In the genomic region with DNA sequence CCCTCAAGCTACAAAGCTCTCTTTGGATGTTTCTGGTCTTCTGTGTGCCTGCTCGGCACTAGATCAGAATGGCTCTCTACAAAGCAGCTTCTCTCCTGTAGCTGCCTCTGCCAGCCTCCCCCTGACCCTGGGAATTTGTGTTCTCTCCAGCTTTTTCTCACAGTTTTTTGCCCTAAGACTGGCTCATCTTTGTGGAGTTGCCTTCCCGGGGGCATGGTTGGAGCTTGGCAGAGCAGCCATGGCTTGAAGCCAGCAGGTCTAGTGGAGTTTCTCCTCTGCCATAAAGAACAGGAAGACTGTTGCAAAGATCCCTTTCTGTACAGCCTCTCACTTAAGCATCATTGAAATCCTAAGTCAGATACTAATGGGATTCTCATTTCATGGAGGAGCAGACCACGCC, we compare ENCODE assay signal across 13 cellular contexts.
DNase-seq lines count a peak whose midpoint lies in the region; ATAC-seq and TF ChIP-seq lines count a peak whose summit lies in the region.
"Had no signal": no experiment of that assay in that cellular context is flagged by ENCODE, and none has a peak within 500 bp of the region (broad histone marks: within the 10 kb centered on the region; RNA-seq: fewer than 3 reads in every experiment).

No MANE protein-coding gene starts in this region.

- 0 out of 2 replicates have a peak overlapping the region, but pooled peaks have one; percentile 17 for H4K91ac ChIP-seq in IMR-90 (ENCODE audit: insufficient read depth, low read depth, low read length)

- TF ChIP-seq EP300 in SK-N-SH (IDR thresholded peaks at IDR 0.05; ENCODE audit: borderline replicate concordance in 1 of 2, low read depth in 1 of 2, low read length in 1 of 2): no peak

- H2AK5ac ChIP-seq in IMR-90 (ENCODE audit: low read depth, low read length): peak overlapping the region; percentile 35

- no peaks in the 10 kb centered on the region for H3K79me1 ChIP-seq in IMR-90 (ENCODE audit: low read depth in 1 of 2, low read length in 2 of 2)

- no peak overlapping the region for H3K4me3 Mint-ChIP-seq in osteocyte (ENCODE audit: unreplicated experiment)
- H3K4me3 Mint-ChIP-seq in stimulated activated effector memory CD8-positive, alpha-beta T cell treated with anti-CD3 and anti-CD28 coated beads, Interleukin-12 subunit alpha, Interleukin-12 subunit beta, amount 100 ng/mL, for 72 hours: no peak overlapping the region
- H3K4me3 Mint-ChIP-seq: CD4-positive, alpha-beta T cell had no signal

- no peak overlapping the region for H3K18ac ChIP-seq in IMR-90 (ENCODE audit: low read depth, low read length)

- no peak for TF ChIP-seq POLR2A in IMR-90 (IDR thresholded peaks at IDR 0.05; ENCODE audit: low read depth, low read length)

- DNase-seq in NCI-H1092 treated with DMSO at 0.1 percent for 48 hours (lab: John Stamatoyannopoulos, UW) (peak; percentile 23), NCI-H1092 (lab: John Stamatoyannopoulos, UW) (no peak), IMR-90 (no peak), SK-N-SH (no peak), osteocyte (ENCODE audit: extremely low spot score, unreplicated experiment) (peak; percentile 46), NOMO-1 treated with DMSO at 0.1 percent for 48 hours (lab: John Stamatoyannopoulos, UW; ENCODE audit: unreplicated experiment) (no peak), ascending aorta (ENCODE audit: low spot score in 2 of 2) (no peak)
- DNase-seq in stimulated activated effector memory CD8-positive, alpha-beta T cell treated with anti-CD3 and anti-CD28 coated beads, Interleukin-12 subunit alpha, Interleukin-12 subunit beta, amount 100 ng/mL, for 72 hours (ENCODE audit: low spot score in 2 of 2): no peak
- DNase-seq: 8988T; CD4-positive, alpha-beta T cell; NCI-H1694 treated with DMSO at 0.1 percent for 48 hours; NCI-H774 had no signal

- WGBS in IMR-90 (ENCODE audit: extremely low coverage in 2 of 2, insufficient read length in 1 of 2), 2 experiments: no CpG with 5 or more reads among the region's 3 CpGs
- 34% methylated on average over 3 of the region's 3 CpGs for WGBS in SK-N-SH (ENCODE audit: low lambda C conversion rate)

- in situ Hi-C loops in IMR-90 (cut with MboI; ENCODE audit: low sequenced_read_pairs): no loop called here

- H3K36me3 Mint-ChIP-seq in osteocyte (ENCODE audit: unreplicated experiment): no peaks in the 10 kb centered on the region
- no peaks in the 10 kb centered on the region for H3K36me3 Mint-ChIP-seq in stimulated activated effector memory CD8-positive, alpha-beta T cell treated with anti-CD3 and anti-CD28 coated beads, Interleukin-12 subunit alpha, Interleukin-12 subunit beta, amount 100 ng/mL, for 72 hours

- H3K9me3 ChIP-seq in IMR-90 (ENCODE audit: control insufficient read depth, insufficient read depth, low read length) (no peaks in the 10 kb centered on the region), SK-N-SH (no peaks in the 10 kb centered on the region), ascending aorta (no peaks in the 10 kb centered on the region)

- ATAC-seq in IMR-90 (ENCODE audit: low read depth): no peak
- no peak for ATAC-seq in stimulated activated effector memory CD8-positive, alpha-beta T cell treated with anti-CD3 and anti-CD28 coated beads, Interleukin-12 subunit alpha, Interleukin-12 subunit beta, amount 100 ng/mL, for 72 hours

- no TSS peak for BruUV-seq in IMR-90 (replicated peaks; lab: Mats Ljungman, UMichigan)

- POLR2A ChIA-PET in IMR-90 (lab: Charles Lee; ENCODE audit: unreplicated experiment): no interaction called here
- POLR2A ChIA-PET in SK-N-SH (lab: Yijun Ruan, JAX): no interaction called here

- no peak overlapping the region for H3K14ac ChIP-seq in IMR-90 (replicated peaks; ENCODE audit: low read depth, low read length)

- H2AK9ac ChIP-seq in IMR-90 (replicated peaks; ENCODE audit: low read depth, low read length, poor library complexity): peak overlapping the region; percentile 23

- H2BK15ac ChIP-seq in IMR-90 (ENCODE audit: low read depth, low read length): 0 out of 3 replicates have a peak overlapping the region, but pooled peaks have one; percentile 25

- no peak overlapping the region for H2BK5ac ChIP-seq in IMR-90 (ENCODE audit: low read depth, low read length, poor library complexity, severe bottlenecking)

- H3K27ac Mint-ChIP-seq in osteocyte (ENCODE audit: unreplicated experiment): peak overlapping the region; percentile 83
- H3K27ac Mint-ChIP-seq in stimulated activated effector memory CD8-positive, alpha-beta T cell treated with anti-CD3 and anti-CD28 coated beads, Interleukin-12 subunit alpha, Interleukin-12 subunit beta, amount 100 ng/mL, for 72 hours: no peak overlapping the region
- H3K27ac Mint-ChIP-seq: CD4-positive, alpha-beta T cell had no signal

- peak overlapping the region; percentile 75 for H2BK20ac ChIP-seq in IMR-90 (ENCODE audit: low read depth, low read length)

- H4K8ac ChIP-seq in IMR-90 (ENCODE audit: low read depth in 2 of 2, low read length in 2 of 2): peak overlapping the region in 1 of 2 experiments; percentile 11; a peak in 1 of 4 replicates

- H3K9ac ChIP-seq in IMR-90 (ENCODE audit: low read depth, low read length): no peak overlapping the region
- no peak overlapping the region for H3K9ac ChIP-seq in SK-N-SH

- H3K4me3 ChIP-seq in IMR-90 (ENCODE audit: insufficient read depth, low read depth, low read length): no peak overlapping the region
- H3K4me3 ChIP-seq in SK-N-SH (ENCODE audit: low read depth in 2 of 2, low read length in 1 of 2): no peak overlapping the region
- H3K4me3 ChIP-seq in ascending aorta: no peak overlapping the region
- H3K4me3 ChIP-seq: SK-N-MC had no signal

- peak overlapping the region; percentile 64 for H3K4ac ChIP-seq in IMR-90 (ENCODE audit: low read depth, low read length)

- TF ChIP-seq RAD21 in IMR-90 (IDR thresholded peaks at IDR 0.05; ENCODE audit: low read length) (no peak), SK-N-SH (IDR thresholded peaks at IDR 0.05; ENCODE audit: low read length) (no peak)

- H3K4me1 ChIP-seq in IMR-90 (ENCODE audit: control insufficient read depth, insufficient read depth, low read length) (peaks cover 10% of the 10 kb centered on the region), SK-N-SH (ENCODE audit: control insufficient read depth in 1 of 2, insufficient read depth in 2 of 2, low read depth in 1 of 2, low read length in 1 of 2) (peaks cover 11 to 19% of the 10 kb centered on the region in 2 experiments; a peak in 3 of 4 replicates), ascending aorta (no peaks in the 10 kb centered on the region)

- H3K27me3 ChIP-seq in IMR-90 (ENCODE audit: control insufficient read depth, insufficient read depth, low read length) (no peaks in the 10 kb centered on the region), SK-N-SH (ENCODE audit: insufficient read depth) (no peaks in the 10 kb centered on the region), ascending aorta (no peaks in the 10 kb centered on the region)

- H3K4me1 Mint-ChIP-seq in osteocyte (ENCODE audit: unreplicated experiment): peaks cover 36% of the 10 kb centered on the region
- H3K4me1 Mint-ChIP-seq in stimulated activated effector memory CD8-positive, alpha-beta T cell treated with anti-CD3 and anti-CD28 coated beads, Interleukin-12 subunit alpha, Interleukin-12 subunit beta, amount 100 ng/mL, for 72 hours: peaks cover 10% of the 10 kb centered on the region

- H3K27me3 Mint-ChIP-seq in osteocyte (ENCODE audit: unreplicated experiment): no peaks in the 10 kb centered on the region
- H3K27me3 Mint-ChIP-seq: CD4-positive, alpha-beta T cell had no signal

- H3K23ac ChIP-seq in IMR-90 (ENCODE audit: low read depth, low read length): no peak overlapping the region

- no peak overlapping the region for H2AFZ ChIP-seq in IMR-90 (replicated peaks; ENCODE audit: low read length, poor library complexity)
- H2AFZ ChIP-seq in SK-N-SH (ENCODE audit: low read depth): no peak overlapping the region

- H3K9me1 ChIP-seq in IMR-90 (ENCODE audit: insufficient read depth, low read length): peaks cover 7% of the 10 kb centered on the region; the same call in 1 of the 2 replicates

- H2BK120ac ChIP-seq in IMR-90 (ENCODE audit: low read depth, low read length): peak overlapping the region; percentile 89; the same call in 1 of the 2 replicates

- H3K9me3 Mint-ChIP-seq in osteocyte (ENCODE audit: unreplicated experiment): peaks cover 5% of the 10 kb centered on the region
- H3K9me3 Mint-ChIP-seq in stimulated activated effector memory CD8-positive, alpha-beta T cell treated with anti-CD3 and anti-CD28 coated beads, Interleukin-12 subunit alpha, Interleukin-12 subunit beta, amount 100 ng/mL, for 72 hours: no peaks in the 10 kb centered on the region
- H3K9me3 Mint-ChIP-seq: CD4-positive, alpha-beta T cell had no signal

- H3K27ac ChIP-seq in IMR-90 (ENCODE audit: insufficient read depth, low read length) (no peak overlapping the region), SK-N-SH (ENCODE audit: low read depth in 2 of 2, low read length in 1 of 2) (peak overlapping the region in 1 of 2 experiments; percentile 84; a peak in 2 of 4 replicates), ascending aorta (no peak overlapping the region)
- H3K27ac ChIP-seq: SK-N-MC had no signal

- dilution Hi-C loops in IMR-90 (cut with HindIII; ENCODE audit: low sequenced_read_pairs, unreplicated experiment): no loop called here

- no peak overlapping the region for H3K56ac ChIP-seq in IMR-90 (ENCODE audit: extremely low read depth, insufficient read depth, low read length)

- intact Hi-C loops in IMR-90 (cut with micrococcal nuclease) (loop anchor here (2.0 to 5.0 kb wide), 2 partner anchors 163 to 237 kb away; no protein-coding TSS in a partner anchor), ascending aorta (cut with DNase I) (loop anchor here (5.0 kb wide), 1 partner anchor 162 kb away; the partner anchor contains the start of gene MAMLD1)

- no peaks in the 10 kb centered on the region for H4K20me1 ChIP-seq in IMR-90 (ENCODE audit: insufficient read depth, low read length)
- H4K20me1 ChIP-seq in SK-N-SH (ENCODE audit: insufficient read depth): no peaks in the 10 kb centered on the region

- H3F3A ChIP-seq in SK-N-SH (replicated peaks; ENCODE audit: insufficient read depth): peaks cover 11% of the 10 kb centered on the region

- H3K36me3 ChIP-seq in IMR-90 (ENCODE audit: control insufficient read depth, insufficient read depth, low read length) (no peaks in the 10 kb centered on the region), SK-N-SH (replicated peaks in 1 of 2; ENCODE audit: control insufficient read depth in 1 of 2, insufficient read depth in 2 of 2, low read length in 1 of 2) (no peaks in the 10 kb centered on the region), ascending aorta (no peaks in the 10 kb centered on the region)

- no peak overlapping the region for H4K5ac ChIP-seq in IMR-90 (ENCODE audit: low read depth, low read length)

- no peaks in the 10 kb centered on the region for H3K79me2 ChIP-seq in SK-N-SH (ENCODE audit: insufficient read depth)

- H3K4me2 ChIP-seq in IMR-90 (ENCODE audit: low read depth, low read length) (no peak overlapping the region), SK-N-SH (peak overlapping the region; percentile 71)

- H3K9me2 ChIP-seq in SK-N-SH: no peaks in the 10 kb centered on the region

- CTCF ChIA-PET in IMR-90 (lab: Yijun Ruan, JAX) (no interaction called here), SK-N-SH (lab: Yijun Ruan, JAX) (no interaction called here)

- TF ChIP-seq CTCF in IMR-90 (conservative IDR thresholded peaks at IDR 0.05; ENCODE audit: low read depth, low read length): no peak
- no peak for TF ChIP-seq CTCF in SK-N-SH (IDR thresholded peaks at IDR 0.05)
- no peak for TF ChIP-seq CTCF in osteocyte (IDR thresholded peaks at IDR 0.05)
- no peak for TF ChIP-seq CTCF in ascending aorta (IDR thresholded peaks at IDR 0.05)

Comparison
In these comparisons a context has a peak if more than half of its experiments do, and no peak if none do; other contexts are left out.
1. DNase-seq: peak in NCI-H1092 treated with DMSO at 0.1 percent for 48 hours (single experiment) and osteocyte (single experiment); none in NCI-H1092 (single experiment), IMR-90 (single experiment), SK-N-SH (single experiment), NOMO-1 treated with DMSO at 0.1 percent for 48 hours (single experiment), stimulated activated effector memory CD8-positive, alpha-beta T cell treated with anti-CD3 and anti-CD28 coated beads, Interleukin-12 subunit alpha, Interleukin-12 subunit beta, amount 100 ng/mL, for 72 hours (0 of 2) and ascending aorta (0 of 2).